19 cellular contexts compared by ENCODE assay signal in the genomic region with DNA sequence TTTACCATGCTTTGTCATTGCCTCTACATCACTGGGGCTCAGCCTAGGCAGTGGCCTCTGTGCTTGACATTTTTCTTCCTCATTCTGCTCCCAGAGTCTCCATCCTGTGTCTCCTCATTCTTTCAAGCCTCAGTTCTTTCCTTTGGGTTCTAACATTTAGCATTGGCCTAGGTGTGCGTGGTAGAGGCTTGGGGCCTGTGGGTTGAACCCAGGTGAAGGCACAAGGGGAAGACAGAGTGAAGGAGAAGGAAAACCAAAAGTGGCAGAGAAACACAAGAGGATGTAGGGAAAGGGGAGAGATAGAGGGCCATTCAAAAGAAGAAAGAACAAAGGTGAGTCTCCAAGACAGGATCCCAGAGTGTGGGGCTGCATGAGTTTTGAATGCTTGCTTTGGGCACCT.
A peak's percentile ranks its signal among the peaks of the same experiment; 100 is the strongest.
DNase-seq lines count a peak whose midpoint lies in the region; ATAC-seq and TF ChIP-seq lines count a peak whose summit lies in the region.
"Had no signal": no experiment of that assay in that cellular context is flagged by ENCODE, and none has a peak within 500 bp of the region (broad histone marks: within the 10 kb centered on the region; RNA-seq: fewer than 3 reads in every experiment).

No MANE protein-coding gene starts in this region.

- intact Hi-C loops in natural killer cell (cut with micrococcal nuclease) = no loop called here

- H3K9me3 ChIP-seq in T-helper 17 cell (ENCODE audit: control insufficient read depth, low read length, poor library complexity, severe bottlenecking) = no peaks in the 10 kb centered on the region
- H3K9me3 ChIP-seq: HAP-1, MG63 had no signal

- H3K4me3 Mint-ChIP-seq in natural killer cell (no peak overlapping the region), T-helper 17 cell (peak overlapping the region; percentile 65), nephron (no peak overlapping the region)
- H3K4me3 Mint-ChIP-seq in natural killer cell treated with Interleukin-12 subunit alpha and Interleukin-12 subunit beta and Interleukin-15 and Interleukin-18, amount 100 ng/mL, for 72 hours = no peak overlapping the region
- H3K4me3 Mint-ChIP-seq: CD4-positive, CD25-positive, alpha-beta regulatory T cell had no signal

- H3K27me3 Mint-ChIP-seq in natural killer cell (ENCODE audit: low read depth in 2 of 2) = no peaks in the 10 kb centered on the region
- H3K27me3 Mint-ChIP-seq in natural killer cell treated with Interleukin-12 subunit alpha and Interleukin-12 subunit beta and Interleukin-15 and Interleukin-18, amount 100 ng/mL, for 72 hours = no peaks in the 10 kb centered on the region
- H3K27me3 Mint-ChIP-seq in T-helper 17 cell = no peaks in the 10 kb centered on the region
- H3K27me3 Mint-ChIP-seq in nephron (ENCODE audit: low read depth) = no peaks in the 10 kb centered on the region
- H3K27me3 Mint-ChIP-seq: CD4-positive, CD25-positive, alpha-beta regulatory T cell had no signal

- ATAC-seq in natural killer cell = no peak
- ATAC-seq in natural killer cell treated with Interleukin-12 subunit alpha and Interleukin-12 subunit beta and Interleukin-15 and Interleukin-18, amount 100 ng/mL, for 72 hours = no peak
- ATAC-seq in T-helper 17 cell = no peak
- ATAC-seq in HG03135 (IDR thresholded peaks at IDR 0.05; ENCODE audit: unreplicated experiment) = no peak

- no peak for TF ChIP-seq CTCF in natural killer cell (IDR thresholded peaks at IDR 0.05)
- TF ChIP-seq CTCF in nephron (IDR thresholded peaks at IDR 0.05; ENCODE audit: unreplicated experiment in 3 of 3) = no peak

- peaks cover 57 to 63% of the 10 kb centered on the region in 2 donors for H3K4me1 Mint-ChIP-seq in natural killer cell
- peaks cover 54 to 61% of the 10 kb centered on the region in 2 donors for H3K4me1 Mint-ChIP-seq in natural killer cell treated with Interleukin-12 subunit alpha and Interleukin-12 subunit beta and Interleukin-15 and Interleukin-18, amount 100 ng/mL, for 72 hours (ENCODE audit: low read depth in 2 of 2)
- H3K4me1 Mint-ChIP-seq in T-helper 17 cell = peaks cover 25% of the 10 kb centered on the region
- peaks cover 29% of the 10 kb centered on the region for H3K4me1 Mint-ChIP-seq in nephron

- H3K36me3 Mint-ChIP-seq in natural killer cell (peaks cover 7% of the 10 kb centered on the region), T-helper 17 cell (ENCODE audit: low read depth) (peaks cover 15% of the 10 kb centered on the region), nephron (ENCODE audit: low read depth) (peaks cover 57% of the 10 kb centered on the region)
- peaks cover 39% of the 10 kb centered on the region for H3K36me3 Mint-ChIP-seq in natural killer cell treated with Interleukin-12 subunit alpha and Interleukin-12 subunit beta and Interleukin-15 and Interleukin-18, amount 100 ng/mL, for 72 hours

- H3K27ac Mint-ChIP-seq in natural killer cell = peak overlapping the region; percentile 12 to 60
- peak overlapping the region in 1 of 2 donors; percentile 24 for H3K27ac Mint-ChIP-seq in natural killer cell treated with Interleukin-12 subunit alpha and Interleukin-12 subunit beta and Interleukin-15 and Interleukin-18, amount 100 ng/mL, for 72 hours
- H3K27ac Mint-ChIP-seq in T-helper 17 cell = peak overlapping the region; percentile 2
- H3K27ac Mint-ChIP-seq in nephron = peak overlapping the region; percentile 42 to 58 (median 51)
- H3K27ac Mint-ChIP-seq: CD4-positive, CD25-positive, alpha-beta regulatory T cell had no signal

- no peaks in the 10 kb centered on the region for H3K9me3 Mint-ChIP-seq in natural killer cell
- H3K9me3 Mint-ChIP-seq in natural killer cell treated with Interleukin-12 subunit alpha and Interleukin-12 subunit beta and Interleukin-15 and Interleukin-18, amount 100 ng/mL, for 72 hours = no peaks in the 10 kb centered on the region
- H3K9me3 Mint-ChIP-seq in nephron = no peaks in the 10 kb centered on the region
- H3K9me3 Mint-ChIP-seq: CD4-positive, CD25-positive, alpha-beta regulatory T cell had no signal

- DNase-seq in natural killer cell (no peak), T-helper 17 cell (no peak), HuH-7 (ENCODE audit: low spot score) (no peak)
- DNase-seq in natural killer cell treated with Interleukin-12 subunit alpha and Interleukin-12 subunit beta and Interleukin-15 and Interleukin-18, amount 100 ng/mL, for 72 hours (ENCODE audit: low spot score) = no peak
- DNase-seq in stimulated activated CD4-positive, alpha-beta T cell treated with anti-CD3 and anti-CD28 coated beads, Interleukin-15, amount 100 ng/mL, for 24 hours = no peak
- DNase-seq: CD4-positive, CD25-positive, alpha-beta regulatory T cell; DMS153; DND-41; GM23248; KG1; MG63; NCI-H2029; NCI-H446; NCI-H524 treated with DMSO at 0.1 percent for 48 hours; NCI-H82; SHP77 treated with DMSO at 0.1 percent for 48 hours had no signal
